Comparison of ENCODE assay signal across 8 cellular contexts in genomic region chrX:56726609-56727008, GRCh38. TPM values are rescaled to one million over a fixed set of nuclear protein-coding genes. Genes with fewer than 3 reads are reported as not detected.
DNase-seq lines count a peak whose midpoint lies in the region; ATAC-seq, FAIRE-seq and TF ChIP-seq lines count a peak whose summit lies in the region.

No MANE protein-coding gene starts in this region.

- H3K4me1 Mint-ChIP-seq in stimulated activated naive B cell treated with anti-CD40 and anti-IgM and Interleukin-4, amounts not matched to agents 10 μg/mL and 1 μg/mL and 100 μg/mL, for 72 hours = peaks cover 0 to 3% of the 10 kb centered on the region in 2 donors
- H3K4me1 Mint-ChIP-seq in activated T-cell treated with anti-CD3 and anti-CD28 coated beads, Interleukin-2, amount 50 U/mL, for 24 hours (ENCODE audit: low read depth) = peaks cover 18% of the 10 kb centered on the region

- TF ChIP-seq CTCF in foreskin keratinocyte (conservative IDR thresholded peaks at IDR 0.05) = peak; percentile 66

- H3K9me3 Mint-ChIP-seq in stimulated activated naive B cell treated with anti-CD40 and anti-IgM and Interleukin-4, amounts not matched to agents 10 μg/mL and 1 μg/mL and 100 μg/mL, for 72 hours = no peaks in the 10 kb centered on the region
- H3K9me3 Mint-ChIP-seq in activated T-cell treated with anti-CD3 and anti-CD28 coated beads, Interleukin-2, amount 50 U/mL, for 24 hours = no peaks in the 10 kb centered on the region

- no peak overlapping the region for H3K27ac Mint-ChIP-seq in stimulated activated naive B cell treated with anti-CD40 and anti-IgM and Interleukin-4, amounts not matched to agents 10 μg/mL and 1 μg/mL and 100 μg/mL, for 72 hours
- no peak overlapping the region for H3K27ac Mint-ChIP-seq in activated T-cell treated with anti-CD3 and anti-CD28 coated beads, Interleukin-2, amount 50 U/mL, for 24 hours

- DNase-seq in DMS 273 (lab: John Stamatoyannopoulos, UW; ENCODE audit: unreplicated experiment) (peak; percentile 74), NCI-H1105 (lab: John Stamatoyannopoulos, UW) (peak; percentile 24), foreskin keratinocyte (peak in 1 of 2 donors; percentile 22)
- DNase-seq in stimulated activated naive B cell treated with anti-CD40 and anti-IgM and Interleukin-4, amounts not matched to agents 10 μg/mL and 1 μg/mL and 100 μg/mL, for 72 hours = no peak
- DNase-seq in activated T-cell treated with anti-CD3 and anti-CD28 coated beads, Interleukin-2, amount 50 U/mL, for 24 hours = no peak

- H3K4me1 ChIP-seq in foreskin keratinocyte = no peaks in the 10 kb centered on the region

- FAIRE-seq in TTC549 (lab: Jason Lieb, UNC) = peak; percentile 91

- no peak overlapping the region for H3K4me3 Mint-ChIP-seq in stimulated activated naive B cell treated with anti-CD40 and anti-IgM and Interleukin-4, amounts not matched to agents 10 μg/mL and 1 μg/mL and 100 μg/mL, for 72 hours
- no peak overlapping the region for H3K4me3 Mint-ChIP-seq in activated T-cell treated with anti-CD3 and anti-CD28 coated beads, Interleukin-2, amount 50 U/mL, for 24 hours

- no peaks in the 10 kb centered on the region for H3K27me3 ChIP-seq in foreskin keratinocyte

- H3K27ac ChIP-seq in foreskin keratinocyte = no peak overlapping the region

- peak; percentile 57 for ATAC-seq in GM18873 (IDR thresholded peaks at IDR 0.05; ENCODE audit: low FRiP score, unreplicated experiment)
- peak; percentile 27 for ATAC-seq in foreskin keratinocyte
- ATAC-seq in stimulated activated naive B cell treated with anti-CD40 and anti-IgM and Interleukin-4, amounts not matched to agents 10 μg/mL and 1 μg/mL and 100 μg/mL, for 72 hours (replicated peaks) = peak; percentile 47 to 66
- no peak for ATAC-seq in GM21737 (IDR thresholded peaks at IDR 0.05; ENCODE audit: unreplicated experiment)

- H3K27me3 Mint-ChIP-seq in stimulated activated naive B cell treated with anti-CD40 and anti-IgM and Interleukin-4, amounts not matched to agents 10 μg/mL and 1 μg/mL and 100 μg/mL, for 72 hours = peaks cover 0 to 4% of the 10 kb centered on the region in 2 donors
- peaks cover 38% of the 10 kb centered on the region for H3K27me3 Mint-ChIP-seq in activated T-cell treated with anti-CD3 and anti-CD28 coated beads, Interleukin-2, amount 50 U/mL, for 24 hours

- no peaks in the 10 kb centered on the region for H3K36me3 Mint-ChIP-seq in stimulated activated naive B cell treated with anti-CD40 and anti-IgM and Interleukin-4, amounts not matched to agents 10 μg/mL and 1 μg/mL and 100 μg/mL, for 72 hours
- H3K36me3 Mint-ChIP-seq in activated T-cell treated with anti-CD3 and anti-CD28 coated beads, Interleukin-2, amount 50 U/mL, for 24 hours (ENCODE audit: low read depth) = peaks cover 6% of the 10 kb centered on the region

RNA-seq across cellular contexts. Expression of gene NBDY, which starts 2.4 kb away (rescaled TPM):
- total RNA-seq in foreskin keratinocyte = 20.8 and 21.9 TPM in 2 replicates
- 47.8 and 48.2 TPM in 2 replicates for polyA plus RNA-seq in foreskin keratinocyte

Comparison
In these comparisons a context has a peak if more than half of its experiments do, and no peak if none do; other contexts are left out.
1. DNase-seq: peak in DMS 273 (single experiment) and NCI-H1105 (single experiment); none in stimulated activated naive B cell treated with anti-CD40 and anti-IgM and Interleukin-4, amounts not matched to agents 10 μg/mL and 1 μg/mL and 100 μg/mL, for 72 hours (single experiment) and activated T-cell treated with anti-CD3 and anti-CD28 coated beads, Interleukin-2, amount 50 U/mL, for 24 hours (single experiment).